21 cellular contexts compared by ENCODE assay signal in genomic region chr1:87344231-87344630, GRCh38. TPM values are rescaled to one million over a fixed set of nuclear protein-coding genes. Genes with fewer than 3 reads are reported as not detected.
A peak's percentile ranks its signal among the peaks of the same experiment; 100 is the strongest.
DNase-seq lines count a peak whose midpoint lies in the region; ATAC-seq and TF ChIP-seq lines count a peak whose summit lies in the region.
"Had no signal": no experiment of that assay in that cellular context is flagged by ENCODE, and none has a peak within 500 bp of the region (broad histone marks: within the 10 kb centered on the region; RNA-seq: fewer than 3 reads in every experiment).

No MANE protein-coding gene starts in this region.

- H3K27ac Mint-ChIP-seq in GM23338 (peak overlapping the region; percentile 44), WTC11 (peak overlapping the region; percentile 63; the same call in 1 of the 2 replicates), neural progenitor cell (no peak overlapping the region)
- H3K27ac Mint-ChIP-seq in activated T-cell treated with anti-CD3 and anti-CD28 coated beads, Interleukin-2, amount 50 U/mL, for 24 hours, result no peak overlapping the region
- H3K27ac Mint-ChIP-seq: B cell; CD4-positive, CD25-positive, alpha-beta regulatory T cell; CD8-positive, alpha-beta T cell had no signal

- H4K20me1 ChIP-seq in GM23338 (replicated peaks; ENCODE audit: insufficient read depth) (0 out of 2 replicates have a peak, but pooled peaks cover 18% of the 10 kb centered on the region), neural progenitor cell (ENCODE audit: low read depth) (peaks cover 25% of the 10 kb centered on the region), osteoblast (ENCODE audit: insufficient read depth, low read length) (no peaks in the 10 kb centered on the region)

- DNase-seq in GM23338 (ENCODE audit: low spot score) (peak; percentile 17), WTC11 (ENCODE audit: low spot score) (no peak), mesendoderm (peak; percentile 62), neural progenitor cell (ENCODE audit: low spot score) (no peak), aorta (no peak), osteoblast (ENCODE audit: insufficient read length, low spot score, missing footprints) (no peak)
- DNase-seq in activated T-cell treated with anti-CD3 and anti-CD28 coated beads, Interleukin-2, amount 50 U/mL, for 24 hours, result no peak
- DNase-seq: Caco-2; CD4-positive, CD25-positive, alpha-beta regulatory T cell; CD8-positive, alpha-beta T cell; DMS 273 treated with DMSO at 0.1 percent for 48 hours; DMS79; EL; GDM1; H7; HCEC 1CT had no signal

- no peak overlapping the region for H3K56ac ChIP-seq in mesendoderm (ENCODE audit: low read length)

- H3K4me2 ChIP-seq in GM23338, result no peak overlapping the region
- H3K4me2 ChIP-seq in mesendoderm (ENCODE audit: low read length), result no peak overlapping the region
- H3K4me2 ChIP-seq in neural progenitor cell, result peak overlapping the region; percentile 35
- no peak overlapping the region for H3K4me2 ChIP-seq in osteoblast (ENCODE audit: insufficient read depth, low read length)
- H3K4me2 ChIP-seq: BLaER1 had no signal

- peaks cover 2% of the 10 kb centered on the region for H3K79me1 ChIP-seq in mesendoderm (ENCODE audit: low read length)

- H3K9ac ChIP-seq in mesendoderm (ENCODE audit: low read length), result no peak overlapping the region
- H3K9ac ChIP-seq in neural progenitor cell, result no peak overlapping the region
- H3K9ac ChIP-seq: BLaER1 had no signal

- H3K9me2 ChIP-seq in GM23338 (ENCODE audit: insufficient read depth), result no peaks in the 10 kb centered on the region

- H2AK5ac ChIP-seq in mesendoderm (ENCODE audit: low read length), result no peak overlapping the region

- no peak overlapping the region for H4K5ac ChIP-seq in mesendoderm (ENCODE audit: low read length)

- H3F3A ChIP-seq in GM23338 (replicated peaks; ENCODE audit: low read depth), result no peaks in the 10 kb centered on the region
- peaks cover 13% of the 10 kb centered on the region for H3F3A ChIP-seq in neural progenitor cell (ENCODE audit: low read depth)

- H3K4me3 ChIP-seq in GM23338 (no peak overlapping the region), mesendoderm (ENCODE audit: low read length) (no peak overlapping the region), neural progenitor cell (no peak overlapping the region), aorta (ENCODE audit: low read length in 2 of 2) (no peak overlapping the region), osteoblast (ENCODE audit: insufficient read depth, low read length) (no peak overlapping the region)
- H3K4me3 ChIP-seq: BLaER1, GM12878 had no signal

- H3K4me1 Mint-ChIP-seq in GM23338 (peaks cover 54% of the 10 kb centered on the region), WTC11 (peaks cover 58% of the 10 kb centered on the region), neural progenitor cell (peaks cover 2% of the 10 kb centered on the region)
- peaks cover 1% of the 10 kb centered on the region for H3K4me1 Mint-ChIP-seq in activated T-cell treated with anti-CD3 and anti-CD28 coated beads, Interleukin-2, amount 50 U/mL, for 24 hours (ENCODE audit: low read depth)

- intact Hi-C loops in aorta (cut with DNase I), result no loop called here

- POLR2A ChIA-PET in WTC11 (lab: Charles Lee), result interaction anchor here (1.8 to 3.8 kb wide), 2 partner anchors 12 to 15 kb away, joined by 5 to 20 read pairs; partner anchors contain the start of gene LMO4

- no peaks in the 10 kb centered on the region for H3K27me3 ChIP-seq in GM23338 (ENCODE audit: insufficient read depth)
- H3K27me3 ChIP-seq in mesendoderm (ENCODE audit: insufficient read depth, low read length, poor library complexity), result no peaks in the 10 kb centered on the region
- no peaks in the 10 kb centered on the region for H3K27me3 ChIP-seq in neural progenitor cell
- H3K27me3 ChIP-seq in aorta (ENCODE audit: control insufficient read depth in 1 of 2, insufficient read depth in 2 of 2, low read length in 1 of 2), result no peaks in the 10 kb centered on the region
- no peaks in the 10 kb centered on the region for H3K27me3 ChIP-seq in osteoblast (ENCODE audit: insufficient read depth, low read length)
- H3K27me3 ChIP-seq: BLaER1 had no signal

- ATAC-seq in GM23338 (no peak), WTC11 (no peak), aorta (ENCODE audit: low FRiP score) (no peak), GM18502 (IDR thresholded peaks at IDR 0.05; ENCODE audit: poor library complexity, unreplicated experiment) (no peak)
- ATAC-seq: CD8-positive, alpha-beta T cell; GM12878 had no signal

- H3K9me3 ChIP-seq in neural progenitor cell (ENCODE audit: low read depth) (no peaks in the 10 kb centered on the region), aorta (ENCODE audit: control insufficient read depth, low read length) (no peaks in the 10 kb centered on the region), osteoblast (ENCODE audit: low read depth, low read length) (no peaks in the 10 kb centered on the region)
- H3K9me3 ChIP-seq: BLaER1, Caco-2 had no signal

- TF ChIP-seq CTCF in GM23338 (conservative IDR thresholded peaks at IDR 0.05; ENCODE audit: low read depth in 2 of 2), result no peak
- no peak for TF ChIP-seq CTCF in WTC11 (IDR thresholded peaks at IDR 0.05)
- no peak for TF ChIP-seq CTCF in neural progenitor cell (IDR thresholded peaks at IDR 0.05)
- TF ChIP-seq CTCF in osteoblast (IDR thresholded peaks at IDR 0.05; ENCODE audit: extremely low read depth, low read depth, low read length), result no peak

- H3K9me3 Mint-ChIP-seq in GM23338 (no peaks in the 10 kb centered on the region), WTC11 (no peaks in the 10 kb centered on the region), neural progenitor cell (no peaks in the 10 kb centered on the region)
- H3K9me3 Mint-ChIP-seq in activated T-cell treated with anti-CD3 and anti-CD28 coated beads, Interleukin-2, amount 50 U/mL, for 24 hours, result no peaks in the 10 kb centered on the region
- H3K9me3 Mint-ChIP-seq: CD8-positive, alpha-beta T cell had no signal

- H3K27me3 Mint-ChIP-seq in GM23338 (ENCODE audit: insufficient read depth, low read depth, poor library complexity), result no peaks in the 10 kb centered on the region
- H3K27me3 Mint-ChIP-seq in WTC11 (ENCODE audit: low read depth), result no peaks in the 10 kb centered on the region
- H3K27me3 Mint-ChIP-seq in neural progenitor cell (ENCODE audit: insufficient read depth, low read depth), result no peaks in the 10 kb centered on the region
- no peaks in the 10 kb centered on the region for H3K27me3 Mint-ChIP-seq in activated T-cell treated with anti-CD3 and anti-CD28 coated beads, Interleukin-2, amount 50 U/mL, for 24 hours
- H3K27me3 Mint-ChIP-seq: B cell had no signal

- peaks cover 11% of the 10 kb centered on the region for H3K4me1 ChIP-seq in GM23338 (ENCODE audit: insufficient read depth)
- no peaks in the 10 kb centered on the region for H3K4me1 ChIP-seq in mesendoderm (ENCODE audit: control insufficient read depth, low read depth, low read length)
- peaks cover 30% of the 10 kb centered on the region for H3K4me1 ChIP-seq in neural progenitor cell
- H3K4me1 ChIP-seq in aorta (ENCODE audit: control insufficient read depth in 1 of 2, insufficient read depth in 2 of 2, low read length in 2 of 2), result no peaks in the 10 kb centered on the region
- no peaks in the 10 kb centered on the region for H3K4me1 ChIP-seq in osteoblast (ENCODE audit: insufficient read depth, low read length)
- H3K4me1 ChIP-seq: BLaER1, Caco-2 had no signal

- H3K4ac ChIP-seq in mesendoderm (ENCODE audit: low read depth, low read length), result no peak overlapping the region

- H3K4me3 Mint-ChIP-seq in GM23338, result no peak overlapping the region
- H3K4me3 Mint-ChIP-seq in WTC11, result no peak overlapping the region
- H3K4me3 Mint-ChIP-seq in neural progenitor cell, result no peak overlapping the region
- no peak overlapping the region for H3K4me3 Mint-ChIP-seq in activated T-cell treated with anti-CD3 and anti-CD28 coated beads, Interleukin-2, amount 50 U/mL, for 24 hours
- H3K4me3 Mint-ChIP-seq: B cell; CD4-positive, CD25-positive, alpha-beta regulatory T cell; CD8-positive, alpha-beta T cell had no signal

- H3K79me2 ChIP-seq in GM23338 (replicated peaks; ENCODE audit: insufficient read depth) (peaks cover 42% of the 10 kb centered on the region), mesendoderm (ENCODE audit: control insufficient read depth, insufficient read depth, low read length) (peaks cover 1% of the 10 kb centered on the region), neural progenitor cell (ENCODE audit: low read depth) (peaks cover 51% of the 10 kb centered on the region), osteoblast (ENCODE audit: insufficient read depth, low read length) (peaks cover 28% of the 10 kb centered on the region)

- CTCF ChIA-PET in WTC11 (lab: Charles Lee), result interaction anchor here (1.0 to 3.8 kb wide), 2 partner anchors 10 to 14 kb away, joined by 4 to 21 read pairs; no protein-coding TSS in a partner anchor

- peaks cover 72% of the 10 kb centered on the region for H3K36me3 Mint-ChIP-seq in GM23338 (ENCODE audit: low read depth)
- peaks cover 62% of the 10 kb centered on the region for H3K36me3 Mint-ChIP-seq in WTC11
- peaks cover 40% of the 10 kb centered on the region for H3K36me3 Mint-ChIP-seq in neural progenitor cell
- H3K36me3 Mint-ChIP-seq in activated T-cell treated with anti-CD3 and anti-CD28 coated beads, Interleukin-2, amount 50 U/mL, for 24 hours (ENCODE audit: low read depth), result peaks cover 50% of the 10 kb centered on the region
- H3K36me3 Mint-ChIP-seq: CD4-positive, CD25-positive, alpha-beta regulatory T cell had no signal

- H3K23ac ChIP-seq in mesendoderm (ENCODE audit: low read length), result no peak overlapping the region

- H3K27ac ChIP-seq in GM23338 (ENCODE audit: low read depth), result no peak overlapping the region
- H3K27ac ChIP-seq in mesendoderm (ENCODE audit: low read depth, low read length), result no peak overlapping the region
- no peak overlapping the region for H3K27ac ChIP-seq in neural progenitor cell
- no peak overlapping the region for H3K27ac ChIP-seq in aorta (ENCODE audit: low read depth in 1 of 2, low read length in 2 of 2)
- H3K27ac ChIP-seq in osteoblast (ENCODE audit: low read depth, low read length), result no peak overlapping the region
- H3K27ac ChIP-seq: BLaER1, C4-2B had no signal

- no peak overlapping the region for H2BK120ac ChIP-seq in mesendoderm (ENCODE audit: low read depth, low read length)

- no CpG with 5 or more reads among the region's 3 CpGs for WGBS in mesendoderm (ENCODE audit: extremely low coverage, insufficient coverage, low lambda C conversion rate)
- WGBS in aorta, 2 donors, result 74 to 83% methylated on average over 3 of the region's 3 CpGs

- H2AFZ ChIP-seq in GM23338 (no peak overlapping the region), neural progenitor cell (replicated peaks) (no peak overlapping the region), osteoblast (ENCODE audit: low read length) (no peak overlapping the region)

- no peak overlapping the region for H3K18ac ChIP-seq in mesendoderm (ENCODE audit: low read length)

- H3K36me3 ChIP-seq in GM23338 (ENCODE audit: insufficient read depth), result peaks cover 46% of the 10 kb centered on the region
- peaks cover 4% of the 10 kb centered on the region for H3K36me3 ChIP-seq in mesendoderm (ENCODE audit: control insufficient read depth, insufficient read depth, low read length)
- H3K36me3 ChIP-seq in neural progenitor cell, result peaks cover 32% of the 10 kb centered on the region
- H3K36me3 ChIP-seq in aorta (ENCODE audit: control insufficient read depth in 1 of 2, insufficient read depth in 2 of 2, low read length in 1 of 2), result peaks cover 0 to 3% of the 10 kb centered on the region in 2 donors
- H3K36me3 ChIP-seq in osteoblast (ENCODE audit: insufficient read depth, low read length), result peaks cover 70% of the 10 kb centered on the region

- no peak overlapping the region for H2BK15ac ChIP-seq in mesendoderm (replicated peaks; ENCODE audit: low read depth)

- no peak overlapping the region for H2BK5ac ChIP-seq in mesendoderm (ENCODE audit: low read length)

- no peak overlapping the region for H4K8ac ChIP-seq in mesendoderm (ENCODE audit: low read depth, low read length)

RNA-seq across cellular contexts. Expression of gene LMO4, which starts 15.6 kb away (rescaled TPM):
- total RNA-seq in GM23338 (2014; rRNA removed; shearing (Covaris generic)), result 96.2 and 112 TPM in 2 replicates
- polyA plus RNA-seq in GM23338 (2016; fragmentation: Nextera tagmentation; extraction: Ambion mirVana) (35.6 and 35.8 TPM in 2 replicates), aorta (10 to 100 TPM; 50.5 to 51.8 TPM)
- total RNA-seq in WTC11 (2021) (72.5 to 88.9 TPM (median 73.7 TPM) in 3 replicates), neural progenitor cell (ENCODE audit: low replicate concordance) (94.8 and 112 TPM in 2 replicates), aorta (10 to 100 TPM; 42.5 to 45.7 TPM), osteoblast (61.9 and 62.8 TPM in 2 replicates)
- 68.6 TPM for polyA plus RNA-seq in mesendoderm (2013, experiment 1 of 2)
- 70.1 TPM for polyA plus RNA-seq in mesendoderm (2013, experiment 2 of 2)

Comparison
In these comparisons a context has a peak if more than half of its experiments do, and no peak if none do; other contexts are left out.
1. DNase-seq: peak in GM23338 (single experiment) and mesendoderm (single experiment); none in WTC11 (single experiment), neural progenitor cell (single experiment), aorta (0 of 2), activated T-cell treated with anti-CD3 and anti-CD28 coated beads, Interleukin-2, amount 50 U/mL, for 24 hours (single experiment) and osteoblast (single experiment).
2. H3K27ac Mint-ChIP-seq: peak in GM23338 (single experiment) and WTC11 (single experiment); none in neural progenitor cell (single experiment) and activated T-cell treated with anti-CD3 and anti-CD28 coated beads, Interleukin-2, amount 50 U/mL, for 24 hours (single experiment).